Comparison of ENCODE assay signal across 8 cellular contexts in genomic region chr9:95506692-95507455, GRCh38. TPM values are rescaled to one million over a fixed set of nuclear protein-coding genes. Genes with fewer than 3 reads are reported as not detected.
A peak's percentile ranks its signal among the peaks of the same experiment; 100 is the strongest.
DNase-seq lines count a peak whose midpoint lies in the region; ATAC-seq, FAIRE-seq and TF ChIP-seq lines count a peak whose summit lies in the region.

No MANE protein-coding gene starts in this region.

- no peak for TF ChIP-seq EP300 in K562 (IDR thresholded peaks at IDR 0.05; ENCODE audit: low read length)

- POLR2A ChIA-PET in RWPE1 (lab: Yijun Ruan, JAX; ENCODE audit: low non-redundant PET) (no interaction called here), K562 (lab: Yijun Ruan, JAX) (interaction anchor here (0.7 kb wide), 3 partner anchors 24 to 890 kb away, joined by 3 to 4 read pairs (median 3); no protein-coding TSS in a partner anchor)

- no peaks in the 10 kb centered on the region for H3K27me3 ChIP-seq in K562 (ENCODE audit: control insufficient read depth in 2 of 2, insufficient read depth in 2 of 2, low read length in 2 of 2)
- H3K27me3 ChIP-seq in skeletal muscle satellite cell (ENCODE audit: control insufficient read depth, insufficient read depth, low read length), result no peaks in the 10 kb centered on the region

- WGBS in K562 (ENCODE audit: insufficient coverage, low coverage, missing lambda C conversion rate), result under 1% methylated on average over 51 of the region's 59 CpGs

- peak; percentile 40 for DNase-seq in NCI-H345 (lab: John Stamatoyannopoulos, UW)
- DNase-seq in NCI-H345 treated with DMSO at 0.1 percent for 48 hours (lab: John Stamatoyannopoulos, UW; ENCODE audit: unreplicated experiment), result no peak
- DNase-seq in RWPE1 (ENCODE audit: low spot score), result peak; percentile 62
- DNase-seq in K562 (ENCODE audit: extremely low read depth in 1 of 4, low spot score in 3 of 4), result peak; percentile 24 to 63 (median 36)

- 0 out of 2 replicates have a peak, but pooled peaks cover 3% of the 10 kb centered on the region for H4K20me1 ChIP-seq in K562 (replicated peaks; ENCODE audit: control insufficient read depth, insufficient read depth, low read length)

- TF ChIP-seq CTCF in RWPE1 (conservative IDR thresholded peaks at IDR 0.05; ENCODE audit: low read depth) (no peak), K562 (IDR thresholded peaks at IDR 0.05 in 2 of 3, conservative IDR thresholded peaks at IDR 0.05 in 1 of 3; ENCODE audit: insufficient read depth in 2 of 3, low read depth in 1 of 3, low read length in 3 of 3) (0 out of 6 replicates have a peak, but pooled peaks of 1 of the 3 experiments have one; percentile 0)

- peaks cover 19 to 46% of the 10 kb centered on the region in 2 experiments; a peak in 4 of 5 replicates for H3K4me1 ChIP-seq in K562 (replicated peaks in 1 of 2; ENCODE audit: control insufficient read depth in 2 of 2, insufficient read depth in 2 of 2, low read length in 2 of 2)
- H3K4me1 ChIP-seq in skeletal muscle satellite cell (ENCODE audit: control insufficient read depth, insufficient read depth, low read length), result peaks cover 24% of the 10 kb centered on the region

- no peaks in the 10 kb centered on the region for H3K36me3 ChIP-seq in K562 (ENCODE audit: control insufficient read depth, insufficient read depth, low read length)
- no peaks in the 10 kb centered on the region for H3K36me3 ChIP-seq in skeletal muscle satellite cell (ENCODE audit: insufficient read depth, low read length)

- intact Hi-C loops in K562 (cut with micrococcal nuclease), result loop anchor here (2.0 to 5.0 kb wide), 3 partner anchors 72 to 95 kb away; no protein-coding TSS in a partner anchor

- no peaks in the 10 kb centered on the region for H3K9me3 ChIP-seq in K562 (replicated peaks; ENCODE audit: control insufficient read depth, insufficient read depth, low read depth, low read length)
- H3K9me3 ChIP-seq in iPS-18c (ENCODE audit: control insufficient read depth, insufficient read depth, low read length), result peaks cover 2% of the 10 kb centered on the region
- H3K9me3 ChIP-seq in skeletal muscle satellite cell (replicated peaks; ENCODE audit: low read length), result no peaks in the 10 kb centered on the region

- ATAC-seq in HG03520 (IDR thresholded peaks at IDR 0.05; ENCODE audit: unreplicated experiment) (peak; percentile 9), K562 (peak; percentile 16), GM21381 (IDR thresholded peaks at IDR 0.05; ENCODE audit: unreplicated experiment) (no peak)

- no peak; a peak in 1 of 4 replicates for TF ChIP-seq RAD21 in K562 (CRISPR knock-in tag; conservative IDR thresholded peaks at IDR 0.05 in 1 of 2, IDR thresholded peaks at IDR 0.05 in 1 of 2)

- TSS peak; percentile 10 for BruUV-seq in K562 (replicated peaks; lab: Mats Ljungman, UMichigan)

- no peaks in the 10 kb centered on the region for H3K9me1 ChIP-seq in K562 (ENCODE audit: control insufficient read depth, insufficient read depth, low read length)

- H3K27ac ChIP-seq in RWPE1 (peak overlapping the region; percentile 99), K562 (ENCODE audit: extremely low read depth, low read depth, low read length) (peak overlapping the region; percentile 88)

- no peak for FAIRE-seq in K562 (lab: Jason Lieb, UNC)

- in situ Hi-C loops in K562 (cut with MboI), result no loop called here

- 0 out of 2 replicates have a peak, but pooled peaks have one; percentile 12 for TF ChIP-seq POLR2A in K562 (conservative IDR thresholded peaks at IDR 0.05)

- H3K9ac ChIP-seq in K562 (ENCODE audit: insufficient read depth in 1 of 2, low read depth in 2 of 2, low read length in 2 of 2) (peak overlapping the region; percentile 77 to 93), skeletal muscle satellite cell (ENCODE audit: low read depth, low read length) (peak overlapping the region; percentile 84)

- peaks cover 57% of the 10 kb centered on the region for H3K79me2 ChIP-seq in K562 (ENCODE audit: control insufficient read depth, insufficient read depth, low read length)

- peak overlapping the region; percentile 88 for H2AFZ ChIP-seq in K562 (ENCODE audit: low read depth, low read length)

- H3K4me3 ChIP-seq in K562 (peak overlapping the region; percentile 84), iPS-18c (ENCODE audit: insufficient read depth, low read depth, low read length) (peak overlapping the region; percentile 84), skeletal muscle satellite cell (ENCODE audit: low read length) (peak overlapping the region; percentile 91)

- H3K4me2 ChIP-seq in K562 (ENCODE audit: insufficient read depth, low read length), result peak overlapping the region; percentile 84
- H3K4me2 ChIP-seq in skeletal muscle satellite cell (ENCODE audit: low read length), result peak overlapping the region; percentile 83

- CTCF ChIA-PET in RWPE1 (lab: Yijun Ruan, JAX) (interaction anchor here (0.6 kb wide), 1 partner anchor 101 kb away, joined by 3 read pairs; no protein-coding TSS in a partner anchor), K562 (lab: Yijun Ruan, JAX; ENCODE audit: low intra/inter-chr PET ratio) (no interaction called here)

TF ChIP-seq in K562, 482 proteins besides CTCF, POLR2A, EP300 and RAD21 (continues in another document):
- TF ChIP-seq NRF1 (conservative IDR thresholded peaks at IDR 0.05 in 1 of 2, IDR thresholded peaks at IDR 0.05 in 1 of 2) (peak; percentile 36 to 42; a peak in 3 of 4 replicates), MBD2 (IDR thresholded peaks at IDR 0.05; ENCODE audit: borderline replicate concordance, low read depth) (peak; percentile 46; the same call in 1 of the 2 replicates), RBBP5 (IDR thresholded peaks at IDR 0.05; ENCODE audit: borderline replicate concordance, insufficient read depth, low read length, poor library complexity, severe bottlenecking) (peak; percentile 63), SPI1 (IDR thresholded peaks at IDR 0.05; ENCODE audit: borderline replicate concordance, low read depth, low read length) (peak; percentile 40; the same call in 1 of the 2 replicates), AFF4 (CRISPR knock-in tag; IDR thresholded peaks at IDR 0.05) (no peak), MAX (CRISPR knock-in tag; IDR thresholded peaks at IDR 0.05) (peak; percentile 51; the same call in 1 of the 2 replicates), KDM5B (IDR thresholded peaks at IDR 0.05; ENCODE audit: insufficient replicate concordance, low read depth, low read length) (peak; percentile 61)

RNA-seq across cellular contexts. Expression of gene PTCH1, which starts 9.9 kb away (rescaled TPM):
- total RNA-seq in K562 (2011; cell fraction: chromatin; rRNA removed; ENCODE audit: low replicate concordance), result 48.5 and 59.3 TPM in 2 replicates
- total RNA-seq in K562 (2011; cell fraction: nucleolus; rRNA removed), result 20.2 and 20.4 TPM in 2 replicates
- total RNA-seq in K562 (2011; cell fraction: nucleoplasm; rRNA removed), result 28.4 and 48.7 TPM in 2 replicates
- total RNA-seq in K562 (2014; rRNA removed) (3.9 and 4.5 TPM in 2 replicates), K562 (2014; rRNA removed; fragmentation: Illumina TruSeq; extraction: Trizol) (5.2 and 5.5 TPM in 2 replicates), K562 (2015; rRNA removed; fragmentation: Illumina TruSeq; extraction: Trizol) (3.4 and 3.6 TPM in 2 replicates), K562 (2021) (9.9 and 13.9 TPM in 2 replicates)
- polyA plus RNA-seq in K562 (2011; rRNA removed) (2.3 and 4.2 TPM in 2 replicates), K562 (2014; fragmentation: Illumina TruSeq; extraction: Trizol) (5.8 and 8.2 TPM in 2 replicates), K562 (2014; fragmentation: Nextera tagmentation; extraction: Ambion mirVana) (under 1 TPM; 0.70 to 0.80 TPM), K562 (2014; rRNA removed) (2.8 and 3.8 TPM in 2 replicates)
- polyA plus RNA-seq in K562 (2011; cell fraction: cytosol; rRNA removed), result 2.4 and 3.4 TPM in 2 replicates
- polyA plus RNA-seq in K562 (2011; cell fraction: nucleus; rRNA removed), result 8.8 and 13.0 TPM in 2 replicates
- polyA plus RNA-seq in K562 (2012), result 3.5 and 6.1 TPM in 2 replicates
- 11.2 and 11.8 TPM in 2 replicates for polyA minus RNA-seq in K562 (2011; rRNA and poly(A)+ RNA removed)
- 4.7 and 12.2 TPM in 2 replicates for polyA minus RNA-seq in K562 (2011; cell fraction: cytosol; rRNA and poly(A)+ RNA removed)
- polyA minus RNA-seq in K562 (2011; cell fraction: nucleus; rRNA and poly(A)+ RNA removed), result 8.2 and 13.9 TPM in 2 replicates
- total RNA-seq in skeletal muscle satellite cell (2012; rRNA removed), result 3.5 and 3.9 TPM in 2 replicates
